Comparison of ENCODE assay signal across 7 cellular contexts in the genomic region with DNA sequence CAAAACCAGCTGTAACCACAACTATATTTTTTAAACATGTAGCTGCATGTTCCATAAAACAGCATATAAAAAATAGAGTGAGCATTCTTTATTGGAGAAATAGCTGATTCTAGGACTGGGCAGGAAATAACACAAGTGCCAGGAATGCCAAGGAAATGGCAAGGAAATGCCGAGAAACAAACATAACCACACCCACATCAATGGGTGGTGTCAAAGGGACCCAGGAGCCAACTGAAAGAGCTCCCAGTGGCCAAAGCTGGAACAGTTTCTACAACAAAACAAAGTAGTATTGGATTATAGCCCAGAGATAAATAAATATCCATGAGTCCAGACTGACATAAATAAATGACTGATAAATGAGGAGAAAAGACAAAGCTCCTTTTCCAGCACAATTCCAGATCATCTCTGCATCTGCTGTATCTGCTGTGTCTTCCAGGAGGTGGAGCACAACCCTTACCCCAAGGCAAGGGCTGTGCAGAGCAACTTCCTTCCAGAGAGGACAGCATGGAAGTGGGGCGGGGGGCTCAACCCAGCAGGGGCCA. TPM values are rescaled to one million over a fixed set of nuclear protein-coding genes. Genes with fewer than 3 reads are reported as not detected.
A peak's percentile ranks its signal among the peaks of the same experiment; 100 is the strongest.
DNase-seq lines count a peak whose midpoint lies in the region; ATAC-seq, FAIRE-seq and TF ChIP-seq lines count a peak whose summit lies in the region.

No MANE protein-coding gene starts in this region.

- TF ChIP-seq POLR2A in H54 (IDR thresholded peaks at IDR 0.05; ENCODE audit: low read depth, low read length) = no peak

- H3K9me3 ChIP-seq in SJSA1 (replicated peaks) (no peaks in the 10 kb centered on the region), thoracic aorta (no peaks in the 10 kb centered on the region)

- peak; percentile 47 for TF ChIP-seq CTCF in foreskin fibroblast (IDR thresholded peaks at IDR 0.05; ENCODE audit: low read depth, low read length)
- peak; percentile 52 for TF ChIP-seq CTCF in thoracic aorta (IDR thresholded peaks at IDR 0.05)

- H3K27me3 ChIP-seq in SJSA1 (replicated peaks) (no peaks in the 10 kb centered on the region), thoracic aorta (replicated peaks; ENCODE audit: insufficient read depth) (no peaks in the 10 kb centered on the region)

- DNase-seq in H54 (ENCODE audit: insufficient read length, low spot score) = peak; percentile 77
- DNase-seq in SJSA1 (ENCODE audit: low read depth in 1 of 2, low spot score in 2 of 2) = peak; percentile 86 to 87
- peak; percentile 56 to 64 for DNase-seq in foreskin fibroblast
- no peak for DNase-seq in thoracic aorta (ENCODE audit: low spot score)
- DNase-seq in amygdala (lab: John Stamatoyannopoulos, UW) = no peak

- H3K4me3 ChIP-seq in SJSA1 = no peak overlapping the region
- no peak overlapping the region for H3K4me3 ChIP-seq in foreskin fibroblast (ENCODE audit: low read depth in 1 of 2, low read length in 2 of 2)
- peak overlapping the region; percentile 12 for H3K4me3 ChIP-seq in thoracic aorta

- no peak for FAIRE-seq in H54 (lab: Jason Lieb, UNC)

- H3K27ac ChIP-seq in SJSA1 = peak overlapping the region; percentile 65
- peak overlapping the region; percentile 41 to 57 for H3K27ac ChIP-seq in thoracic aorta

- H3K4me1 ChIP-seq in SJSA1 (replicated peaks) (peaks cover 52% of the 10 kb centered on the region), thoracic aorta (ENCODE audit: control insufficient read depth in 1 of 2, low read depth in 2 of 2) (peaks cover 50 to 99% of the 10 kb centered on the region in 2 donors)

- ATAC-seq in thoracic aorta (ENCODE audit: insufficient number of reproducible peaks, low FRiP score, low read depth) (peak; percentile 75), HG03520 (IDR thresholded peaks at IDR 0.05; ENCODE audit: unreplicated experiment) (no peak), HG03460 (IDR thresholded peaks at IDR 0.05; ENCODE audit: unreplicated experiment) (no peak)

- H3K36me3 ChIP-seq in SJSA1 = no peaks in the 10 kb centered on the region
- no peaks in the 10 kb centered on the region for H3K36me3 ChIP-seq in thoracic aorta

RNA-seq across cellular contexts. Expression of gene ADARB1, which starts 28.1 kb away (rescaled TPM):
- 6.7 and 7.9 TPM in 2 replicates for total RNA-seq in SJSA1 (2014; rRNA removed; shearing (Covaris generic))
- 100 to 1,000 TPM; 124 to 201 TPM for total RNA-seq in thoracic aorta

Comparison
In these comparisons a context has a peak if more than half of its experiments do, and no peak if none do; other contexts are left out.
1. DNase-seq: peak in H54 (single experiment), SJSA1 (2 of 2) and foreskin fibroblast (2 of 2); none in thoracic aorta (single experiment) and amygdala (0 of 56).
2. RNA of gene ADARB1, which starts 28.1 kb away (total RNA-seq): 124 to 201 TPM in thoracic aorta; 6.7 to 7.9 TPM in SJSA1; every median in the first group is over 10 times any median in the second.